Comparison of ENCODE assay signal across 20 cellular contexts in the genomic region with DNA sequence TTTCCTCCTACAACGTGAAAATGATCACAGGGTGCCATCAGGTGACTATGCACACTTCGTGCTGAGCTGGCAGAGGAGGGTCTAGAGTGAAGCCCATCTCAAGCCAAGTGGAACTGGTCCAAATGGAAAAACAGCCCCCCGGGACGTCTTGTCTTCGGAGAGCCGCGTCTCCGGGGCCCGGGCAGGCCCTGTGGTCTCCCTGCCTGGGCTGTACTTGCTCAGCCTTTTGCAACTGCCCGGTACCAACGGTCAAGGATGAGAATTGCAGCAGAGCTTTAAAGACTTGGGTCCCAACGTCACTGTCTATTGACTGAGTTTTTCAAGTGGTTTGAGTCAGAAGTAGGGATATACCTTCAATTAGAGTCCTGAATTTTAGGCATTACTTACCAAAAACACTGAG.
DNase-seq lines count a peak whose midpoint lies in the region; ATAC-seq and TF ChIP-seq lines count a peak whose summit lies in the region.
"Had no signal": no experiment of that assay in that cellular context is flagged by ENCODE, and none has a peak within 500 bp of the region (broad histone marks: within the 10 kb centered on the region; RNA-seq: fewer than 3 reads in every experiment).

No MANE protein-coding gene starts in this region.

- H3K36me3 ChIP-seq in right atrium auricular region: no peaks in the 10 kb centered on the region
- H3K36me3 ChIP-seq: BE2C had no signal

- H3K4me3 Mint-ChIP-seq in glutamatergic neuron (ENCODE audit: unreplicated experiment) (no peak overlapping the region), T-cell (no peak overlapping the region)
- H3K4me3 Mint-ChIP-seq: CD4-positive, alpha-beta T cell; IgD-negative memory B cell had no signal

- no peaks in the 10 kb centered on the region for H3K9me3 ChIP-seq in right atrium auricular region

- CTCF ChIA-PET in T-cell (lab: Charles Lee): no interaction called here

- H3K36me3 Mint-ChIP-seq in glutamatergic neuron (ENCODE audit: unreplicated experiment) (peaks cover 15% of the 10 kb centered on the region), T-cell (no peaks in the 10 kb centered on the region)
- H3K36me3 Mint-ChIP-seq: IgD-negative memory B cell had no signal

- H3K4me1 ChIP-seq in right atrium auricular region: no peaks in the 10 kb centered on the region
- H3K4me1 ChIP-seq: BE2C had no signal

- POLR2A ChIA-PET in T-cell (lab: Charles Lee): no interaction called here

- ATAC-seq in left ventricle myocardium superior: no peak
- ATAC-seq in sciatic nerve: no peak
- ATAC-seq in T-cell (replicated peaks in 1 of 4): no peak

- TF ChIP-seq CTCF in right atrium auricular region (IDR thresholded peaks at IDR 0.05) (no peak), glutamatergic neuron (IDR thresholded peaks at IDR 0.05; ENCODE audit: partially characterized antibody, unreplicated experiment) (no peak)

- H3K27me3 Mint-ChIP-seq in glutamatergic neuron (ENCODE audit: unreplicated experiment) (peaks cover 11% of the 10 kb centered on the region), T-cell (no peaks in the 10 kb centered on the region)
- H3K27me3 Mint-ChIP-seq: CD4-positive, alpha-beta T cell; IgD-negative memory B cell had no signal

- no peak overlapping the region for H3K4me3 ChIP-seq in right atrium auricular region
- H3K4me3 ChIP-seq: SK-N-MC had no signal

- peak overlapping the region; percentile 66 for H3K27ac Mint-ChIP-seq in glutamatergic neuron (ENCODE audit: unreplicated experiment)
- H3K27ac Mint-ChIP-seq in T-cell: no peak overlapping the region
- H3K27ac Mint-ChIP-seq: CD4-positive, alpha-beta T cell; IgD-negative memory B cell had no signal

- H3K4me1 Mint-ChIP-seq in glutamatergic neuron (ENCODE audit: low read depth, unreplicated experiment) (peaks cover 5% of the 10 kb centered on the region), T-cell (no peaks in the 10 kb centered on the region)

- peak; percentile 7 for DNase-seq in left ventricle myocardium superior
- DNase-seq in right atrium auricular region (ENCODE audit: low spot score): no peak
- no peak for DNase-seq in glutamatergic neuron
- DNase-seq in sciatic nerve (ENCODE audit: low spot score): peak; percentile 44
- no peak for DNase-seq in SHP77 treated with DMSO at 0.1 percent for 48 hours (lab: John Stamatoyannopoulos, UW)
- DNase-seq in T-cell: no peak
- no peak for DNase-seq in CD1c-positive myeloid dendritic cell (ENCODE audit: extremely low spot score)
- DNase-seq: BE2C; CD4-positive, alpha-beta T cell; COR-L47; DMS79; Karpas-422; NCI-H1694; NCI-H2081 treated with DMSO at 0.1 percent for 48 hours; NCI-H2171 treated with DMSO at 0.1 percent for 48 hours; NCI-H526; OCI-M1; SHP77 had no signal

- no peaks in the 10 kb centered on the region for H3K27me3 ChIP-seq in right atrium auricular region

- intact Hi-C loops in left ventricle myocardium superior (cut with micrococcal nuclease) (no loop called here), sciatic nerve (cut with DNase I) (no loop called here)

- H3K27ac ChIP-seq in right atrium auricular region: no peak overlapping the region
- H3K27ac ChIP-seq: SK-N-MC had no signal

- peaks cover 15% of the 10 kb centered on the region for H3K9me3 Mint-ChIP-seq in glutamatergic neuron (ENCODE audit: unreplicated experiment)
- peaks cover 0 to 3% (median 0%) of the 10 kb centered on the region in 3 donors for H3K9me3 Mint-ChIP-seq in T-cell
- H3K9me3 Mint-ChIP-seq: CD4-positive, alpha-beta T cell had no signal

Comparison
In these comparisons a context has a peak if more than half of its experiments do, and no peak if none do; other contexts are left out.
1. DNase-seq: peak in left ventricle myocardium superior (single experiment) and sciatic nerve (single experiment); none in right atrium auricular region (single experiment), glutamatergic neuron (single experiment), SHP77 treated with DMSO at 0.1 percent for 48 hours (single experiment), T-cell (0 of 34) and CD1c-positive myeloid dendritic cell (single experiment).